In the genomic region with DNA sequence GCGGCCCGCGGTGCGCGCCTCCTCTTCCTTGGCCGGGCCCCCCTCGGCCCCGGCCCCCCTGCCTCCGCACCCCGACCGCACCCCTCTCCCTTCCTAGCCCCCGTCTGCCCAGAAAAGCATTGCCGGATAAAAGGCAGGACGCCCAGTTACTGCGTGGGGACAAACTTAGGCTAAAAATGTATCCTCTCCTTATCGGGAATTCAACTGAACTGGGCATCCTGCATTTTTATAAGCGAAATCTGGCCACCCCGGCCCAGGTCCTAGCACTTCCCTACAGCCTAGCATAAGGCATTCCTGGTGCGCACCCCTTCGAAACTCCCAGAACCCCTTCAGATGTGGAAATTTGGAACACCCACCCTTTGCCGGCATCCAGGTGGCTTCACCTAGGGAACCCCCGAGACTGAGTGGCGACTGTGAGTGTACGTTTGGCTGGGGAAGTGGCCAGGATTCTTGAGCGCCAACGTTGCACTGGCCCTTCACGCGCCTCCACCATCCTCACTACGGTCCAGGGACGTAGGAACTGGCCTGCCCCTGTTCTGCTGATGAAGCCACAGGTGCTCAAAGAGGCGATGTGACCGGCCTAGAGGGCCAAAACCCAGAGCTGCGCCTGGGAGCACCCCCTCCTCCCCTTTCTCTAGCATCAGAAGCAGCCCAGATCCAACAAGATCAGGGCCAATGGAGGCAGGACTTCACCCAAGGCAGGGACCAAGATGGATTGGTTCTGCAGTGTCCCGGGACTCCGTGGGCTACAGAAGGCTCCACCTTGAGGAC, we compare ENCODE assay signal across 8 cellular contexts. TPM values are rescaled to one million over a fixed set of nuclear protein-coding genes. Genes with fewer than 3 reads are reported as not detected.
DNase-seq lines count a peak whose midpoint lies in the region; ATAC-seq and TF ChIP-seq lines count a peak whose summit lies in the region.

No MANE protein-coding gene starts in this region.

- H3K4me3 ChIP-seq in left ventricle myocardium inferior (peak overlapping the region; percentile 74), mesodermal cell (ENCODE audit: extremely low read depth, insufficient read depth, low read length, poor library complexity, severe bottlenecking) (peak overlapping the region; percentile 39), uterus (peak overlapping the region in 1 of 2 donors; percentile 57)

- peaks cover 10% of the 10 kb centered on the region for H3K36me3 Mint-ChIP-seq in brain

- peak overlapping the region in 3 of 5 experiments; percentile 61 to 81 (median 62) for H3K27ac Mint-ChIP-seq in brain

- H3K27me3 Mint-ChIP-seq in brain: no peaks in the 10 kb centered on the region

- H3K4me1 ChIP-seq in left ventricle myocardium inferior (peaks cover 24% of the 10 kb centered on the region), mesodermal cell (ENCODE audit: control insufficient read depth, insufficient read depth, low read length, poor library complexity, severe bottlenecking) (peaks cover 3% of the 10 kb centered on the region), uterus (peaks cover 0 to 6% of the 10 kb centered on the region in 2 donors)

- peaks cover 35% of the 10 kb centered on the region for H3K4me1 Mint-ChIP-seq in brain

- DNase-seq in left ventricle myocardium inferior: no peak
- no peak for DNase-seq in Right ventricle myocardium inferior (ENCODE audit: missing footprints)
- no peak for DNase-seq in uterus
- no peak for DNase-seq in NCI-H1092 treated with DMSO at 0.1 percent for 48 hours (lab: John Stamatoyannopoulos, UW)
- DNase-seq in stimulated activated CD4-positive, alpha-beta T cell treated with anti-CD3 and anti-CD28 coated beads, Interleukin-1b, Interleukin-23, amount 100 ng/mL, for 48 hours: no peak
- DNase-seq in middle frontal gyrus (ENCODE audit: extremely low spot score, low spot score): no peak

- H3K27ac ChIP-seq in left ventricle myocardium inferior (replicated peaks) (peak overlapping the region; percentile 70), mesodermal cell (ENCODE audit: low read depth, low read length, severe bottlenecking) (no peak overlapping the region), uterus (peak overlapping the region; percentile 44 to 65)

- H3K36me3 ChIP-seq in left ventricle myocardium inferior (no peaks in the 10 kb centered on the region), mesodermal cell (ENCODE audit: control insufficient read depth, insufficient read depth, low read length) (peaks cover 5% of the 10 kb centered on the region), uterus (no peaks in the 10 kb centered on the region)

- peak overlapping the region; percentile 65 to 79 (median 78) for H3K4me3 Mint-ChIP-seq in brain

- H3K27me3 ChIP-seq in left ventricle myocardium inferior (ENCODE audit: low read depth) (peaks cover 13% of the 10 kb centered on the region), uterus (no peaks in the 10 kb centered on the region)

- TF ChIP-seq CTCF in left ventricle myocardium inferior (IDR thresholded peaks at IDR 0.05; ENCODE audit: borderline replicate concordance): peak; percentile 12
- TF ChIP-seq CTCF in brain (conservative IDR thresholded peaks at IDR 0.05): no peak
- no peak for TF ChIP-seq CTCF in uterus (IDR thresholded peaks at IDR 0.05)

- TF ChIP-seq POLR2A in uterus (IDR thresholded peaks at IDR 0.05): no peak

- intact Hi-C loops in left ventricle myocardium inferior (cut with micrococcal nuclease): no loop called here
- intact Hi-C loops in Right ventricle myocardium inferior (cut with DNase I): loop anchor here (2.0 to 10.0 kb wide), 4 partner anchors 50 to 242 kb away; a partner anchor contains a TSS
- intact Hi-C loops in uterus (cut with DNase I; ENCODE audit: low total_unique reads): loop anchor here (10.0 kb wide), 1 partner anchor 238 kb away; no protein-coding TSS in a partner anchor

- ATAC-seq in Right ventricle myocardium inferior: no peak

- WGBS in mesodermal cell (ENCODE audit: insufficient coverage in 2 of 2), 2 experiments: 49 to 67% methylated on average over 23 to 32 of the region's 35 CpGs

- no peaks in the 10 kb centered on the region for H3K9me3 ChIP-seq in left ventricle myocardium inferior (replicated peaks)
- H3K9me3 ChIP-seq in mesodermal cell (ENCODE audit: control insufficient read depth, low read length): no peaks in the 10 kb centered on the region
- H3K9me3 ChIP-seq in uterus: no peaks in the 10 kb centered on the region

- H3K9me3 Mint-ChIP-seq in brain: no peaks in the 10 kb centered on the region

RNA-seq across cellular contexts. Expression of a gene that starts 5.7 kb away (rescaled TPM):
- 26.0 TPM for total RNA-seq in left ventricle myocardium inferior
- total RNA-seq in Right ventricle myocardium inferior: 27.2 TPM
- 51.1 TPM for polyA plus RNA-seq in brain (ENCODE audit: insufficient read depth, low read depth, low replicate concordance)
- 60.2 TPM for polyA plus RNA-seq in mesodermal cell (2013, experiment 1 of 2)
- polyA plus RNA-seq in mesodermal cell (2013, experiment 2 of 2): 50.2 TPM
- 10 to 100 TPM; 10.8 to 57.9 (median 33.9) TPM for total RNA-seq in uterus

RNA-seq across cellular contexts. Expression of a gene that starts 44.4 kb away (rescaled TPM):
- total RNA-seq in left ventricle myocardium inferior (not detected), Right ventricle myocardium inferior (not detected), uterus (under 1 TPM in 2 of 4 donors, not detected in 2; 0.21 to 0.46 TPM)
- 0.71 TPM for polyA plus RNA-seq in brain (ENCODE audit: insufficient read depth, low read depth, low replicate concordance)
- not detected for polyA plus RNA-seq in mesodermal cell (2013, experiment 1 of 2)
- polyA plus RNA-seq in mesodermal cell (2013, experiment 2 of 2): not detected

RNA-seq across cellular contexts. Expression of a gene that starts 44.7 kb away (rescaled TPM):
- total RNA-seq in left ventricle myocardium inferior (5.6 TPM), Right ventricle myocardium inferior (6.5 TPM), uterus (10 to 100 TPM in 3 of 4 donors, 1 to 10 TPM in 1; 5.4 to 16.7 (median 13.4) TPM)
- 5.5 TPM for polyA plus RNA-seq in brain (ENCODE audit: insufficient read depth, low read depth, low replicate concordance)
- 0.70 TPM for polyA plus RNA-seq in mesodermal cell (2013, experiment 1 of 2)
- polyA plus RNA-seq in mesodermal cell (2013, experiment 2 of 2): 0.86 TPM
